In genomic region chr6:29827579-29828470, GRCh38 we compare ENCODE assay signal across 1 cellular context.
TF ChIP-seq lines count a peak whose summit lies in the region.

HLA-G (plus strand) TSS chr6:29827825; CDS start chr6:29827845, 20 bp downstream.

TF ChIP-seq in SK-N-SH treated with all-trans-retinoic acid at 6 μM for 48 hours, 23 proteins besides CTCF, POLR2A, EP300 and RAD21 (continued from another document):
- no peak for TF ChIP-seq CSRNP3 (CRISPR knock-in tag; IDR thresholded peaks at IDR 0.05)
- TF ChIP-seq BACH2 (CRISPR knock-in tag; IDR thresholded peaks at IDR 0.05; ENCODE audit: borderline replicate concordance) = no peak
